In the genomic region with DNA sequence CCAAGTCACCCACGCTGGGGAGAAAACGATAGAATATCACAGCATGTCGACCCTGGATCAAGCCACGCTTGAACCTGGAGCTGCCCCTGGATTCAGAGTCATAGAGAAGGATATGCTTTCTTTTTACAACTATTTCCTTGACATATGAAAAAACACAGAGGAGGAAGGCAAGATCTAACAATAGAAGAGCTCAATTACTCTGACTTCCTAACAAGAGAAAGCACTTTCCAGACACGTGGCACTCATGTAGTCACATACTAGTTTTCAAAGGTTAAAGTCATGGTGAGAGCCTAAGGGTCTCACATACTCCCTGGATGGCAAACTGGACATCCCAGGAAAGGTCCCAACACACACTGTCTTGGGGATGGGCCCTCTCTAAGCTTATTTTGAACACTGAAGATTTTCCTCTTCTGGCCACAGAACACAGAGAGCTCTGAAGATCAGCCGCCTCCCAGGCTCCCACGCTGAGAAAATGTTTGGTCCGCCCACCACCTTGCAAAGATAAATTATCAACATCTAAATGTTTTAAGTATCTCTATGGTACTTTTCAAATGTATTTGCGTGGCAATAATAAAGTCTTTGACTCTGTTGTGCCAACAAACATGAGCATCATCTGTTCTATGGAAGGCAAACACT, we compare ENCODE assay signal across 17 cellular contexts. TPM values are rescaled to one million over a fixed set of nuclear protein-coding genes. Genes with fewer than 3 reads are reported as not detected.
DNase-seq lines count a peak whose midpoint lies in the region; ATAC-seq and TF ChIP-seq lines count a peak whose summit lies in the region.
"Had no signal": no experiment of that assay in that cellular context is flagged by ENCODE, and none has a peak within 500 bp of the region (broad histone marks: within the 10 kb centered on the region; RNA-seq: fewer than 3 reads in every experiment).

No MANE protein-coding gene starts in this region.

- H3K27me3 ChIP-seq in SJSA1 (replicated peaks), result no peaks in the 10 kb centered on the region
- no peaks in the 10 kb centered on the region for H3K27me3 ChIP-seq in right atrium auricular region
- H3K27me3 ChIP-seq in skeletal muscle satellite cell (ENCODE audit: control insufficient read depth, insufficient read depth, low read length), result no peaks in the 10 kb centered on the region

- H3K27ac ChIP-seq in SJSA1 (peak overlapping the region; percentile 88), right atrium auricular region (peak overlapping the region; percentile 24 to 69)
- H3K27ac ChIP-seq: VCaP had no signal

- intact Hi-C loops in activated T-helper 2 cell treated with anti-CD3 and anti-CD28 coated beads, Interferon-gamma antibody, Interleukin-2, Interleukin-4, amounts not matched to agents 10 μg/mL and 5 μg/mL and 100 μg/mL, durations not matched to agents 14 hours and 24 hours and 36 hours (cut with micrococcal nuclease), result no loop called here

- TF ChIP-seq CTCF in AG04449 (IDR thresholded peaks at IDR 0.05; ENCODE audit: insufficient read depth, low read length, missing control alignments), result no peak
- no peak for TF ChIP-seq CTCF in right atrium auricular region (IDR thresholded peaks at IDR 0.05)

- H3K36me3 Mint-ChIP-seq in activated T-helper 2 cell treated with anti-CD3 and anti-CD28 coated beads, Interferon-gamma antibody, Interleukin-2, Interleukin-4, amounts not matched to agents 10 μg/mL and 5 μg/mL and 100 μg/mL, durations not matched to agents 14 hours and 24 hours and 36 hours (ENCODE audit: low read depth), result no peaks in the 10 kb centered on the region

- H3K9me3 Mint-ChIP-seq in activated T-helper 2 cell treated with anti-CD3 and anti-CD28 coated beads, Interferon-gamma antibody, Interleukin-2, Interleukin-4, amounts not matched to agents 10 μg/mL and 5 μg/mL and 100 μg/mL, durations not matched to agents 14 hours and 24 hours and 36 hours, result no peaks in the 10 kb centered on the region
- H3K9me3 Mint-ChIP-seq: stimulated activated naive CD8-positive, alpha-beta T cell treated with anti-CD3 and anti-CD28 coated beads, Interleukin-15, Interleukin-2, amounts not matched to agents 100 ng/mL and 50 ng/mL, for 24 hours had no signal

- peaks cover 15% of the 10 kb centered on the region for H3K27me3 Mint-ChIP-seq in activated T-helper 2 cell treated with anti-CD3 and anti-CD28 coated beads, Interferon-gamma antibody, Interleukin-2, Interleukin-4, amounts not matched to agents 10 μg/mL and 5 μg/mL and 100 μg/mL, durations not matched to agents 14 hours and 24 hours and 36 hours (ENCODE audit: low read depth)

- H3K4me3 Mint-ChIP-seq in activated T-helper 2 cell treated with anti-CD3 and anti-CD28 coated beads, Interferon-gamma antibody, Interleukin-2, Interleukin-4, amounts not matched to agents 10 μg/mL and 5 μg/mL and 100 μg/mL, durations not matched to agents 14 hours and 24 hours and 36 hours (ENCODE audit: low read depth), result no peak overlapping the region
- H3K4me3 Mint-ChIP-seq: stimulated activated naive CD8-positive, alpha-beta T cell treated with anti-CD3 and anti-CD28 coated beads, Interleukin-15, Interleukin-2, amounts not matched to agents 100 ng/mL and 50 ng/mL, for 24 hours had no signal

- no peak for ATAC-seq in HG03039 (IDR thresholded peaks at IDR 0.05; ENCODE audit: unreplicated experiment)
- no peak for ATAC-seq in GM18870 (IDR thresholded peaks at IDR 0.05; ENCODE audit: unreplicated experiment)

- CTCF ChIA-PET in AG04449 (lab: Yijun Ruan, JAX), result interaction anchor here (1.2 to 4.5 kb wide), 7 partner anchors 9 to 185 kb away, joined by 3 to 24 read pairs (median 4); no protein-coding TSS in a partner anchor

- POLR2A ChIA-PET in AG04449 (lab: Yijun Ruan, JAX), result interaction anchor here (0.9 to 5.6 kb wide), 3 partner anchors 8 to 146 kb away, joined by 3 to 64 read pairs (median 3); no protein-coding TSS in a partner anchor

- H3K4me3 ChIP-seq in AG04449 (ENCODE audit: low read depth, low read length), result peak overlapping the region; percentile 48
- no peak overlapping the region for H3K4me3 ChIP-seq in SJSA1
- no peak overlapping the region for H3K4me3 ChIP-seq in right atrium auricular region
- peak overlapping the region; percentile 81 for H3K4me3 ChIP-seq in skeletal muscle satellite cell (ENCODE audit: low read length)

- H3K4me1 ChIP-seq in SJSA1 (replicated peaks) (peaks cover 81% of the 10 kb centered on the region), right atrium auricular region (peaks cover 0 to 64% of the 10 kb centered on the region in 2 donors), skeletal muscle satellite cell (ENCODE audit: control insufficient read depth, insufficient read depth, low read length) (peaks cover 69% of the 10 kb centered on the region)

- peaks cover 3% of the 10 kb centered on the region; the same call in 1 of the 2 replicates for H3K9me3 ChIP-seq in SJSA1 (replicated peaks)
- H3K9me3 ChIP-seq in right atrium auricular region, result peaks cover 4 to 13% of the 10 kb centered on the region in 2 donors
- H3K9me3 ChIP-seq in skeletal muscle satellite cell (replicated peaks; ENCODE audit: low read length), result no peaks in the 10 kb centered on the region

- H3K4me2 ChIP-seq in skeletal muscle satellite cell (ENCODE audit: low read length), result peak overlapping the region; percentile 82

- H3K36me3 ChIP-seq in SJSA1 (peaks cover 34% of the 10 kb centered on the region), right atrium auricular region (no peaks in the 10 kb centered on the region), skeletal muscle satellite cell (ENCODE audit: insufficient read depth, low read length) (peaks cover 10% of the 10 kb centered on the region)

- H3K4me1 Mint-ChIP-seq in activated T-helper 2 cell treated with anti-CD3 and anti-CD28 coated beads, Interferon-gamma antibody, Interleukin-2, Interleukin-4, amounts not matched to agents 10 μg/mL and 5 μg/mL and 100 μg/mL, durations not matched to agents 14 hours and 24 hours and 36 hours (ENCODE audit: low read depth), result no peaks in the 10 kb centered on the region

- no peak overlapping the region for H3K27ac Mint-ChIP-seq in activated T-helper 2 cell treated with anti-CD3 and anti-CD28 coated beads, Interferon-gamma antibody, Interleukin-2, Interleukin-4, amounts not matched to agents 10 μg/mL and 5 μg/mL and 100 μg/mL, durations not matched to agents 14 hours and 24 hours and 36 hours
- H3K27ac Mint-ChIP-seq: stimulated activated naive CD8-positive, alpha-beta T cell treated with anti-CD3 and anti-CD28 coated beads, Interleukin-15, Interleukin-2, amounts not matched to agents 100 ng/mL and 50 ng/mL, for 24 hours had no signal

- H3K9ac ChIP-seq in skeletal muscle satellite cell (ENCODE audit: low read depth, low read length), result peak overlapping the region; percentile 89

- DNase-seq in AG04449 (ENCODE audit: low read depth, low spot score) (no peak), SJSA1 (ENCODE audit: low read depth in 1 of 2, low spot score in 2 of 2) (peak in 1 of 2 experiments; percentile 15), right atrium auricular region (ENCODE audit: low spot score) (no peak)
- no peak for DNase-seq in NK-92 treated with Interleukin-12 subunit alpha and Interleukin-12 subunit beta, amount 100 ng/mL, for 24 hours (lab: John Stamatoyannopoulos, UW)
- no peak for DNase-seq in activated T-helper 2 cell treated with anti-CD3 and anti-CD28 coated beads, Interferon-gamma antibody, Interleukin-2, Interleukin-4, amounts not matched to agents 10 μg/mL and 5 μg/mL and 100 μg/mL, durations not matched to agents 14 hours and 24 hours and 36 hours (ENCODE audit: low spot score)
- DNase-seq: activated gamma-delta T cell treated with Interleukin-2 at 50 U/mL for 16 hours, Calu3, GDM1, mesendoderm, NCI-H1930, NCI-H524 treated with DMSO at 0.1 percent for 48 hours, nucleus accumbens had no signal

RNA-seq across cellular contexts. Expression of a gene that starts 4.9 kb away (rescaled TPM):
- 199 and 310 TPM in 2 replicates for total RNA-seq in SJSA1 (2014; rRNA removed; shearing (Covaris generic))
- 10 to 100 TPM; 25.4 to 26.9 TPM for total RNA-seq in right atrium auricular region
- 159 and 194 TPM in 2 replicates for total RNA-seq in skeletal muscle satellite cell (2012; rRNA removed)
- 2.0 and 2.3 TPM in 2 replicates for total RNA-seq in activated T-helper 2 cell treated with anti-CD3 and anti-CD28 coated beads, Interferon-gamma antibody, Interleukin-2, Interleukin-4, amounts not matched to agents 10 μg/mL and 5 μg/mL and 100 μg/mL, durations not matched to agents 14 hours and 24 hours and 36 hours
- total RNA-seq: Calu3 had no signal

Comparison
In these comparisons a context has a peak if more than half of its experiments do, and no peak if none do; other contexts are left out.
1. H3K4me3 ChIP-seq: peak in AG04449 (single experiment) and skeletal muscle satellite cell (single experiment); none in SJSA1 (single experiment) and right atrium auricular region (0 of 2).